In the genomic region with DNA sequence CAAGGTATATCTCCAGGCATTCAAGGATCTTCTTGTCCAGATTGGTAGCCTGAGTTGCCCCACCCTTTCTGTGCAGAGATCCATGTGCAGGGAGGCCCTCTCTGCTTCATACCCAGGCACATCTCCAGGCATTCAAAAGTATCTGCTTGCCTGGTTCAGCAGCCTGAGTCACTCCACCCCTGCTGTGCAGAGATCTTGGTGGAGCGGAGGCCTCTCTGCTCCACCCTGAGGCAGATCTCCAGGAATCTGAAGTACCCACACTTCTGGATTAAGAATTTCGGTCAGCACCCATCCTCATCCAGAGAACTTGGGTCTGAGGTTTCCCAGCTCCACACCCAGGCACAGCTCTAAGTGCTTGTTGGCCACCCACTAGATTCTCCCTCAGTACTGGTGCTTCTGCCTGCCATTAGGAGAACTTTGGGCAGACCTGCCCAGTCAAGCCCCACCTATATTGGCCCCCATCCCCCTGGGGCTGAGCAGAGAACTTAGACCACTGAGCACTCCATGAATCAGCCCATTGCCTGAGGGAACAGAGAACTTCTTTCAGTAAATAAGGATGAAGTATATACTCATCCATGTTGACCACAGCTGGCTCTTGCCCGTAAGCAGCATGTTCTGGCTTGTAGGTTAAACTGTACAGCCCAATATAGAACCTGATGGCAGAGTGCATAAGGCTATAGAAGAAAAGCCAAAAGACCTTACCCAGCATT, we compare ENCODE assay signal across 27 cellular contexts.
DNase-seq lines count a peak whose midpoint lies in the region; ATAC-seq, FAIRE-seq and TF ChIP-seq lines count a peak whose summit lies in the region.
"Had no signal": no experiment of that assay in that cellular context is flagged by ENCODE, and none has a peak within 500 bp of the region (broad histone marks: within the 10 kb centered on the region; RNA-seq: fewer than 3 reads in every experiment).

No MANE protein-coding gene starts in this region.

- no peak for TF ChIP-seq CTCF in astrocyte (IDR thresholded peaks at IDR 0.05; ENCODE audit: insufficient read depth, low read depth, low read length)
- no peak for TF ChIP-seq CTCF in foreskin keratinocyte (conservative IDR thresholded peaks at IDR 0.05)
- TF ChIP-seq CTCF in mucosa of descending colon (IDR thresholded peaks at IDR 0.05) = no peak

- H3K27ac Mint-ChIP-seq in astrocyte (ENCODE audit: unreplicated experiment) = no peak overlapping the region
- H3K27ac Mint-ChIP-seq: activated naive CD4-positive, alpha-beta T cell treated with anti-CD3 and anti-CD28 coated beads, Interleukin-2, amount 10 ng/mL, durations not matched to agents 7 days and 5 days; activated T-helper 1 cell treated with anti-CD3 and anti-CD28 coated beads, Interleukin-12 subunit alpha, Interleukin-12 subunit beta, Interleukin-2, Interleukin-4 antibody, amounts not matched to agents 30 ng/mL and 10 ng/mL and 1 ng/mL, durations not matched to agents 14 hours and 24 hours and 36 hours; mesothelial cell of epicardium; naive thymus-derived CD8-positive, alpha-beta T cell; WTC11 had no signal

- H3K27me3 ChIP-seq in astrocyte (ENCODE audit: insufficient read depth, low read length) = no peaks in the 10 kb centered on the region
- H3K27me3 ChIP-seq in foreskin keratinocyte = no peaks in the 10 kb centered on the region
- H3K27me3 ChIP-seq: tibial artery had no signal

- H3K27ac ChIP-seq in astrocyte (ENCODE audit: low read depth, low read length) (no peak overlapping the region), foreskin keratinocyte (no peak overlapping the region)
- H3K27ac ChIP-seq: BLaER1 treated with 17β-estradiol and CSF1 and Interleukin-3, amounts not matched to agents 10 nM and 100 nM; skin epidermis; tibial artery had no signal

- H3K79me2 ChIP-seq in astrocyte (ENCODE audit: insufficient read depth, low read length) = no peaks in the 10 kb centered on the region

- no peaks in the 10 kb centered on the region for H3K9me3 ChIP-seq in astrocyte (ENCODE audit: insufficient read depth, low read depth, low read length)
- no peaks in the 10 kb centered on the region for H3K9me3 ChIP-seq in mucosa of descending colon

- H3K36me3 ChIP-seq in astrocyte (ENCODE audit: insufficient read depth, low read length) (no peaks in the 10 kb centered on the region), mucosa of descending colon (ENCODE audit: low read depth) (no peaks in the 10 kb centered on the region)

- H3K4me1 ChIP-seq in astrocyte (ENCODE audit: insufficient read depth, low read length) (no peaks in the 10 kb centered on the region), foreskin keratinocyte (no peaks in the 10 kb centered on the region), mucosa of descending colon (ENCODE audit: low read depth) (no peaks in the 10 kb centered on the region)
- H3K4me1 ChIP-seq: BLaER1 treated with 17β-estradiol and CSF1 and Interleukin-3, amounts not matched to agents 10 nM and 100 nM; tibial artery had no signal

- intact Hi-C loops in mucosa of descending colon (cut with DNase I, micrococcal nuclease) = no loop called here

- H3K4me3 Mint-ChIP-seq in astrocyte (ENCODE audit: unreplicated experiment) = no peak overlapping the region
- H3K4me3 Mint-ChIP-seq: activated naive CD4-positive, alpha-beta T cell treated with anti-CD3 and anti-CD28 coated beads, Interleukin-2, amount 10 ng/mL, durations not matched to agents 7 days and 5 days; activated T-helper 1 cell treated with anti-CD3 and anti-CD28 coated beads, Interleukin-12 subunit alpha, Interleukin-12 subunit beta, Interleukin-2, Interleukin-4 antibody, amounts not matched to agents 30 ng/mL and 10 ng/mL and 1 ng/mL, durations not matched to agents 14 hours and 24 hours and 36 hours; mesothelial cell of epicardium; naive thymus-derived CD8-positive, alpha-beta T cell; WTC11 had no signal

- no peaks in the 10 kb centered on the region for H3K4me1 Mint-ChIP-seq in astrocyte (ENCODE audit: low read depth, unreplicated experiment)
- H3K4me1 Mint-ChIP-seq: activated naive CD4-positive, alpha-beta T cell treated with anti-CD3 and anti-CD28 coated beads, Interleukin-2, amount 10 ng/mL, durations not matched to agents 7 days and 5 days; mesothelial cell of epicardium; naive thymus-derived CD8-positive, alpha-beta T cell; WTC11 had no signal

- peaks cover 12% of the 10 kb centered on the region for H3K9me3 Mint-ChIP-seq in astrocyte (ENCODE audit: unreplicated experiment)
- H3K9me3 Mint-ChIP-seq: activated naive CD4-positive, alpha-beta T cell treated with anti-CD3 and anti-CD28 coated beads, Interleukin-2, amount 10 ng/mL, durations not matched to agents 7 days and 5 days had no signal

- DNase-seq in AG20443 (ENCODE audit: low spot score) (peak; percentile 54), HT1080 (ENCODE audit: low read depth) (peak; percentile 70), astrocyte (ENCODE audit: low read depth) (no peak), foreskin keratinocyte (peak; percentile 73 to 84), mucosa of descending colon (no peak), SIG-M5 (lab: John Stamatoyannopoulos, UW) (no peak)
- no peak for DNase-seq in activated CD4-positive, alpha-beta T cell treated with anti-CD3 and anti-CD28 coated beads, Interleukin-2, amount 50 U/mL, for 48 hours
- DNase-seq: ACHN; activated naive CD4-positive, alpha-beta T cell treated with anti-CD3 and anti-CD28 coated beads, Interleukin-2, amount 10 ng/mL, durations not matched to agents 7 days and 5 days; amniotic stem cell; caudate nucleus; COR-L47; Karpas-422; left ventricle myocardium superior; naive thymus-derived CD8-positive, alpha-beta T cell; NCI-H146; NCI-H446 treated with DMSO at 0.1 percent for 48 hours; NCI-H82; occipital lobe; tibial artery had no signal

- no peaks in the 10 kb centered on the region for H3K27me3 Mint-ChIP-seq in astrocyte (ENCODE audit: low read depth, unreplicated experiment)
- H3K27me3 Mint-ChIP-seq: activated naive CD4-positive, alpha-beta T cell treated with anti-CD3 and anti-CD28 coated beads, Interleukin-2, amount 10 ng/mL, durations not matched to agents 7 days and 5 days; naive thymus-derived CD8-positive, alpha-beta T cell had no signal

- H4K20me1 ChIP-seq in astrocyte (ENCODE audit: insufficient read depth, low read length) = no peaks in the 10 kb centered on the region
- H4K20me1 ChIP-seq: BLaER1 treated with 17β-estradiol and CSF1 and Interleukin-3, amounts not matched to agents 10 nM and 100 nM had no signal

- no peak overlapping the region for H2AFZ ChIP-seq in astrocyte (ENCODE audit: low read depth, low read length)

- H3K9ac ChIP-seq in astrocyte (ENCODE audit: low read length) = no peak overlapping the region
- H3K9ac ChIP-seq: BLaER1 treated with 17β-estradiol and CSF1 and Interleukin-3, amounts not matched to agents 10 nM and 100 nM had no signal

- H3K4me3 ChIP-seq in astrocyte (ENCODE audit: insufficient read depth, low read depth, low read length) (no peak overlapping the region), mucosa of descending colon (no peak overlapping the region)
- H3K4me3 ChIP-seq: BLaER1 treated with 17β-estradiol and CSF1 and Interleukin-3, amounts not matched to agents 10 nM and 100 nM; skin epidermis; tibial artery had no signal

- H3K4me2 ChIP-seq in astrocyte (ENCODE audit: low read length) = no peak overlapping the region
- H3K4me2 ChIP-seq: BLaER1 treated with 17β-estradiol and CSF1 and Interleukin-3, amounts not matched to agents 10 nM and 100 nM had no signal

- peak; percentile 75 for FAIRE-seq in astrocyte (lab: Jason Lieb, UNC)
- FAIRE-seq: islet of Langerhans had no signal

- ATAC-seq in foreskin keratinocyte = peak; percentile 94
- ATAC-seq in mucosa of descending colon = no peak
- ATAC-seq in GM18870 (IDR thresholded peaks at IDR 0.05; ENCODE audit: unreplicated experiment) = no peak
- ATAC-seq: left ventricle myocardium superior; naive thymus-derived CD8-positive, alpha-beta T cell; WTC11 had no signal

- H3K36me3 Mint-ChIP-seq in astrocyte (ENCODE audit: low read depth, unreplicated experiment) = peaks cover 14% of the 10 kb centered on the region
- H3K36me3 Mint-ChIP-seq: activated naive CD4-positive, alpha-beta T cell treated with anti-CD3 and anti-CD28 coated beads, Interleukin-2, amount 10 ng/mL, durations not matched to agents 7 days and 5 days had no signal

Comparison
In these comparisons a context has a peak if more than half of its experiments do, and no peak if none do; other contexts are left out.
1. DNase-seq: peak in AG20443 (single experiment), HT1080 (single experiment) and foreskin keratinocyte (2 of 2); none in astrocyte (single experiment), mucosa of descending colon (0 of 3), SIG-M5 (single experiment) and activated CD4-positive, alpha-beta T cell treated with anti-CD3 and anti-CD28 coated beads, Interleukin-2, amount 50 U/mL, for 48 hours (0 of 2).